ENCODE assay signal across 8 cellular contexts in the genomic region with DNA sequence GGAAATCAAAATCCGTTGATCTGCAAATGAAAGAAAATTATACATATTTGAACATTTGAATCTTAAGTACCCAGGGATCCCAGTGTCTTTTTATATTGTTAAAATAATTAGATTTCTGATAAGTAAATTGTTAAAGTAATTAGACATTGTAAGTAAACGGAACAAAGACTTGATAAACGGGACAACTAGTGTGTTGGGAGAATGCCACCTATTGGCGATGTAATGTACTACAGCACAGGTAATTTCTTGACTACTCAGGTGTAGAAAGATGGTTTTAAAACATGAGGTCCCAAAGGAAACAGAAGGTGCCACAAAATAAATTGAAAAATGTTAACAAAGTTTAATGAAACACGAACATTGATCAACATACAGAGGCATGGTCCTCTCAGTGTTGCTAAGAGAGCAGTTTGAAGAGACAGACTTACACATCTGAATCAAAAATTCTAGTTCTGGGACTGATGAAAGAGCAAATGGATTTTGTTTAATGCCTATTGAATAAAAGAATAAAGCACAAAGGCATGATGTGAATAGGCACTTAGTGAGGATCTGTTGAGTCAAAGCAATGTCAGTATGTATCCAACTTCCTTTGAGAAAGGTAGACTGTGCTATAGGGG.
A peak's percentile ranks its signal among the peaks of the same experiment; 100 is the strongest.
DNase-seq lines count a peak whose midpoint lies in the region; ATAC-seq, FAIRE-seq and TF ChIP-seq lines count a peak whose summit lies in the region.

No MANE protein-coding gene starts in this region.

- ATAC-seq in GM19324 (IDR thresholded peaks at IDR 0.05; ENCODE audit: low FRiP score, unreplicated experiment) (peak; percentile 65), HG02610 (IDR thresholded peaks at IDR 0.05; ENCODE audit: unreplicated experiment) (no peak), Right ventricle myocardium superior (ENCODE audit: poor library complexity) (no peak)

- in situ Hi-C loops in astrocyte of the cerebellum (cut with HindIII; ENCODE audit: low sequenced_read_pairs), result no loop called here

- TF ChIP-seq CTCF in astrocyte of the cerebellum (IDR thresholded peaks at IDR 0.05; ENCODE audit: low read depth, low read length, missing control alignments), result peak; percentile 72

- DNase-seq in DMS53 (lab: John Stamatoyannopoulos, UW), result peak; percentile 61
- peak; percentile 19 for DNase-seq in NCI-H2029 (lab: John Stamatoyannopoulos, UW)
- DNase-seq in astrocyte of the cerebellum (ENCODE audit: low read depth), result no peak
- DNase-seq in kidney glomerular epithelial cell (lab: John Stamatoyannopoulos, UW), result peak; percentile 38
- DNase-seq in urothelium cell line (ENCODE audit: low spot score), result peak; percentile 53
- DNase-seq in Right ventricle myocardium superior, result no peak

- no peak for FAIRE-seq in urothelium cell line (lab: Jason Lieb, UNC)

- H3K4me3 ChIP-seq in astrocyte of the cerebellum (ENCODE audit: low read depth, low read length), result no peak overlapping the region

- intact Hi-C loops in Right ventricle myocardium superior (cut with DNase I), result loop anchor here (10.0 kb wide), 2 partner anchors 338 to 598 kb away; no protein-coding TSS in a partner anchor

Comparison
In these comparisons a context has a peak if more than half of its experiments do, and no peak if none do; other contexts are left out.
1. DNase-seq: peak in DMS53 (single experiment), NCI-H2029 (single experiment), kidney glomerular epithelial cell (single experiment) and urothelium cell line (single experiment); none in astrocyte of the cerebellum (single experiment) and Right ventricle myocardium superior (single experiment).